Comparison of ENCODE assay signal across 8 cellular contexts in genomic region chr7:158407581-158408331, GRCh38.
DNase-seq lines count a peak whose midpoint lies in the region; ATAC-seq lines count a peak whose summit lies in the region.

No MANE protein-coding gene starts in this region.

- DNase-seq in DMS114 treated with DMSO at 0.1 percent for 48 hours (lab: John Stamatoyannopoulos, UW; ENCODE audit: unreplicated experiment) (peak; percentile 46), KG1 (lab: John Stamatoyannopoulos, UW) (peak; percentile 14), SW480 (ENCODE audit: low spot score) (peak; percentile 59), kidney tubule cell (ENCODE audit: low spot score) (peak; percentile 37)
- DNase-seq in activated CD4-positive, alpha-beta T cell treated with anti-CD3 and anti-CD28 coated beads for 1 hour = no peak
- no peak for DNase-seq in activated CD4-positive, alpha-beta T cell treated with anti-CD3 and anti-CD28 coated beads, Interleukin-2, amount 50 U/mL, for 1 hour

- no peak for ATAC-seq in GM21576 (IDR thresholded peaks at IDR 0.05; ENCODE audit: unreplicated experiment)
- no peak for ATAC-seq in GM18519 (IDR thresholded peaks at IDR 0.05; ENCODE audit: low FRiP score, unreplicated experiment)

Comparison
In these comparisons a context has a peak if more than half of its experiments do, and no peak if none do; other contexts are left out.
1. DNase-seq: peak in DMS114 treated with DMSO at 0.1 percent for 48 hours (single experiment), KG1 (single experiment), SW480 (single experiment) and kidney tubule cell (single experiment); none in activated CD4-positive, alpha-beta T cell treated with anti-CD3 and anti-CD28 coated beads for 1 hour (single experiment) and activated CD4-positive, alpha-beta T cell treated with anti-CD3 and anti-CD28 coated beads, Interleukin-2, amount 50 U/mL, for 1 hour (single experiment).